In genomic region chr15:60390931-60391501, GRCh38 we compare ENCODE assay signal across 8 cellular contexts. TPM values are rescaled to one million over a fixed set of nuclear protein-coding genes. Genes with fewer than 3 reads are reported as not detected.
DNase-seq lines count a peak whose midpoint lies in the region; ATAC-seq lines count a peak whose summit lies in the region.

No MANE protein-coding gene starts in this region.

- ATAC-seq in T-helper 17 cell (no peak), HG03457 (IDR thresholded peaks at IDR 0.05; ENCODE audit: unreplicated experiment) (no peak), HG02885 (IDR thresholded peaks at IDR 0.05; ENCODE audit: poor library complexity, unreplicated experiment) (no peak)

- peak overlapping the region; percentile 33 for H3K4me3 ChIP-seq in skeletal muscle cell (ENCODE audit: low read depth, low read length)

- H3K4me3 Mint-ChIP-seq in T-helper 17 cell = peak overlapping the region; percentile 67

- H3K9me3 ChIP-seq in T-helper 17 cell (ENCODE audit: control insufficient read depth, low read length, poor library complexity, severe bottlenecking) = no peaks in the 10 kb centered on the region

- DNase-seq in DMS53 (lab: John Stamatoyannopoulos, UW) = peak; percentile 16
- DNase-seq in DMS53 treated with DMSO at 0.1 percent for 48 hours (lab: John Stamatoyannopoulos, UW; ENCODE audit: unreplicated experiment) = no peak
- DNase-seq in T-helper 17 cell = no peak
- DNase-seq in glomerular visceral epithelial cell (ENCODE audit: extremely low spot score) = peak; percentile 91
- peak; percentile 66 for DNase-seq in skeletal muscle cell (ENCODE audit: low read depth)
- DNase-seq in cerebellar nuclear complex (lab: John Stamatoyannopoulos, UW) = no peak

- H3K36me3 Mint-ChIP-seq in T-helper 17 cell (ENCODE audit: low read depth) = peaks cover 4% of the 10 kb centered on the region

- no peaks in the 10 kb centered on the region for H3K27me3 Mint-ChIP-seq in T-helper 17 cell

- H3K4me1 Mint-ChIP-seq in T-helper 17 cell = peaks cover 70% of the 10 kb centered on the region

- H3K27ac Mint-ChIP-seq in T-helper 17 cell = peak overlapping the region; percentile 95

RNA-seq across cellular contexts. Expression of gene ANXA2, which starts 6.8 kb away (rescaled TPM):
- total RNA-seq in T-helper 17 cell = 100 to 1,000 TPM; 186 to 190 TPM

Comparison
In these comparisons a context has a peak if more than half of its experiments do, and no peak if none do; other contexts are left out.
1. DNase-seq: peak in DMS53 (single experiment), glomerular visceral epithelial cell (single experiment) and skeletal muscle cell (single experiment); none in DMS53 treated with DMSO at 0.1 percent for 48 hours (single experiment), T-helper 17 cell (0 of 3) and cerebellar nuclear complex (0 of 2).